Comparison of ENCODE assay signal across 15 cellular contexts in genomic region chr1:233897325-233898162, GRCh38. TPM values are rescaled to one million over a fixed set of nuclear protein-coding genes. Genes with fewer than 3 reads are reported as not detected.
DNase-seq lines count a peak whose midpoint lies in the region; ATAC-seq lines count a peak whose summit lies in the region.
"Had no signal": no experiment of that assay in that cellular context is flagged by ENCODE, and none has a peak within 500 bp of the region (broad histone marks: within the 10 kb centered on the region; RNA-seq: fewer than 3 reads in every experiment).

No MANE protein-coding gene starts in this region.

- CTCF ChIA-PET in activated CD4-positive, alpha-beta T cell treated with anti-CD3 and anti-CD28 coated beads for 36 hours (lab: Charles Lee): interaction anchor here (0.6 to 1.5 kb wide), 2 partner anchors 13 to 1624 kb away, joined by 3 to 5 read pairs; no protein-coding TSS in a partner anchor
- CTCF ChIA-PET in activated CD4-positive, alpha-beta T cell treated with anti-CD3 and anti-CD28 coated beads, Interleukin-2, amount 10 ng/mL, durations not matched to agents 7 days and 5 days (lab: Charles Lee): no interaction called here

- H3K9me3 Mint-ChIP-seq in activated CD4-positive, alpha-beta T cell treated with anti-CD3 and anti-CD28 coated beads for 36 hours (ENCODE audit: low read depth): no peaks in the 10 kb centered on the region
- peaks cover 5% of the 10 kb centered on the region for H3K9me3 Mint-ChIP-seq in activated CD4-positive, alpha-beta T cell treated with anti-CD3 and anti-CD28 coated beads, Interleukin-2, amount 10 ng/mL, durations not matched to agents 7 days and 5 days

- POLR2A ChIA-PET in activated CD4-positive, alpha-beta T cell treated with anti-CD3 and anti-CD28 coated beads for 36 hours (lab: Charles Lee): no interaction called here
- POLR2A ChIA-PET in activated CD4-positive, alpha-beta T cell treated with anti-CD3 and anti-CD28 coated beads, Interleukin-2, amount 10 ng/mL, durations not matched to agents 7 days and 5 days (lab: Charles Lee): no interaction called here

- H3K4me1 Mint-ChIP-seq in activated CD4-positive, alpha-beta T cell treated with anti-CD3 and anti-CD28 coated beads for 36 hours: no peaks in the 10 kb centered on the region
- H3K4me1 Mint-ChIP-seq in activated CD4-positive, alpha-beta T cell treated with anti-CD3 and anti-CD28 coated beads, Interleukin-2, amount 10 ng/mL, durations not matched to agents 7 days and 5 days: no peaks in the 10 kb centered on the region
- H3K4me1 Mint-ChIP-seq: nephron had no signal

- H3K4me3 Mint-ChIP-seq in activated CD4-positive, alpha-beta T cell treated with anti-CD3 and anti-CD28 coated beads for 36 hours: no peak overlapping the region
- no peak overlapping the region for H3K4me3 Mint-ChIP-seq in activated CD4-positive, alpha-beta T cell treated with anti-CD3 and anti-CD28 coated beads, Interleukin-2, amount 10 ng/mL, durations not matched to agents 7 days and 5 days
- H3K4me3 Mint-ChIP-seq: nephron, type B pancreatic cell had no signal

- no peak overlapping the region for H3K27ac Mint-ChIP-seq in activated CD4-positive, alpha-beta T cell treated with anti-CD3 and anti-CD28 coated beads for 36 hours
- no peak overlapping the region for H3K27ac Mint-ChIP-seq in activated CD4-positive, alpha-beta T cell treated with anti-CD3 and anti-CD28 coated beads, Interleukin-2, amount 10 ng/mL, durations not matched to agents 7 days and 5 days
- H3K27ac Mint-ChIP-seq: nephron, type B pancreatic cell had no signal

- intact Hi-C loops in activated CD4-positive, alpha-beta T cell treated with anti-CD3 and anti-CD28 coated beads for 36 hours (cut with DNase I, micrococcal nuclease): no loop called here

- DNase-seq in activated CD4-positive, alpha-beta T cell treated with anti-CD3 and anti-CD28 coated beads for 36 hours: no peak
- no peak for DNase-seq in activated CD4-positive, alpha-beta T cell treated with anti-CD3 and anti-CD28 coated beads for 1 hour
- no peak for DNase-seq in stimulated activated naive CD8-positive, alpha-beta T cell treated with anti-CD3 and anti-CD28 coated beads, Interleukin-15, Interleukin-2, amounts not matched to agents 100 U/mL and 50 U/mL, for 24 hours
- DNase-seq in SIG-M5 treated with dmso at 0.1 percent for 504 hours (lab: John Stamatoyannopoulos, UW; ENCODE audit: unreplicated experiment) (no peak), RPMI8226 (no peak)
- no peak for DNase-seq in activated CD4-positive, alpha-beta T cell treated with anti-CD3 and anti-CD28 coated beads, Interleukin-2, amount 10 ng/mL, durations not matched to agents 7 days and 5 days
- DNase-seq: 8988T; amygdala; NCI-H187; SJCRH30; stimulated activated CD4-positive, alpha-beta T cell treated with anti-CD3 and anti-CD28 coated beads, Interleukin-4, amount 100 ng/mL, for 1 hour had no signal

- no peaks in the 10 kb centered on the region for H3K36me3 Mint-ChIP-seq in activated CD4-positive, alpha-beta T cell treated with anti-CD3 and anti-CD28 coated beads for 36 hours (ENCODE audit: low read depth)
- H3K36me3 Mint-ChIP-seq in activated CD4-positive, alpha-beta T cell treated with anti-CD3 and anti-CD28 coated beads, Interleukin-2, amount 10 ng/mL, durations not matched to agents 7 days and 5 days (ENCODE audit: low read depth): no peaks in the 10 kb centered on the region
- H3K36me3 Mint-ChIP-seq: type B pancreatic cell had no signal

- ATAC-seq in activated CD4-positive, alpha-beta T cell treated with anti-CD3 and anti-CD28 coated beads for 36 hours: peak; percentile 23
- ATAC-seq in GM21825 (IDR thresholded peaks at IDR 0.05; ENCODE audit: unreplicated experiment) (peak; percentile 99), HG03354 (IDR thresholded peaks at IDR 0.05; ENCODE audit: poor library complexity, severe bottlenecking, unreplicated experiment) (peak; percentile 99)
- ATAC-seq in stimulated activated naive CD8-positive, alpha-beta T cell treated with anti-CD3 and anti-CD28 coated beads, Interleukin-15, Interleukin-2, amounts not matched to agents 100 U/mL and 50 U/mL, for 24 hours: peak; percentile 71

- peaks cover 26% of the 10 kb centered on the region for H3K27me3 Mint-ChIP-seq in activated CD4-positive, alpha-beta T cell treated with anti-CD3 and anti-CD28 coated beads for 36 hours
- peaks cover 26% of the 10 kb centered on the region for H3K27me3 Mint-ChIP-seq in activated CD4-positive, alpha-beta T cell treated with anti-CD3 and anti-CD28 coated beads, Interleukin-2, amount 10 ng/mL, durations not matched to agents 7 days and 5 days

RNA-seq across cellular contexts. Expression of gene SLC35F3, which starts 6.9 kb away (rescaled TPM):
- 1 to 10 TPM in 1 of 2 experiments, under 1 TPM in 1; 0.86 to 1.8 TPM for total RNA-seq in activated CD4-positive, alpha-beta T cell treated with anti-CD3 and anti-CD28 coated beads for 36 hours
- 1 to 10 TPM; 5.9 to 6.5 TPM for total RNA-seq in activated CD4-positive, alpha-beta T cell treated with anti-CD3 and anti-CD28 coated beads, Interleukin-2, amount 10 ng/mL, durations not matched to agents 7 days and 5 days
- total RNA-seq: SJCRH30 had no signal

Comparison
In these comparisons a context has a peak if more than half of its experiments do, and no peak if none do; other contexts are left out.
1. ATAC-seq: peak in every context shown above with its lines; median percentile 99 in GM21825; 99 in HG03354; 71 in stimulated activated naive CD8-positive, alpha-beta T cell treated with anti-CD3 and anti-CD28 coated beads, Interleukin-15, Interleukin-2, amounts not matched to agents 100 U/mL and 50 U/mL, for 24 hours; 23 in activated CD4-positive, alpha-beta T cell treated with anti-CD3 and anti-CD28 coated beads for 36 hours.